Comparison of ENCODE assay signal across 17 cellular contexts in genomic region chr2:10981941-10982381, GRCh38.
DNase-seq lines count a peak whose midpoint lies in the region; TF ChIP-seq lines count a peak whose summit lies in the region.
"Had no signal": no experiment of that assay in that cellular context is flagged by ENCODE, and none has a peak within 500 bp of the region (broad histone marks: within the 10 kb centered on the region; RNA-seq: fewer than 3 reads in every experiment).

No MANE protein-coding gene starts in this region.

- DNase-seq in activated effector memory CD4-positive, alpha-beta T cell treated with anti-CD3 and anti-CD28 coated beads, Interleukin-2, amount 50 U/mL, for 16 hours, result peak; percentile 48
- no peak for DNase-seq in activated effector memory CD4-positive, alpha-beta T cell treated with Interleukin-2 at 50 U/mL for 16 hours
- DNase-seq in cardiac septum (ENCODE audit: low spot score) (peak; percentile 80), mesenteric fat pad (ENCODE audit: low spot score) (peak; percentile 22), testis (peak; percentile 57), DMS114 treated with DMSO at 0.1 percent for 48 hours (lab: John Stamatoyannopoulos, UW; ENCODE audit: unreplicated experiment) (no peak), NCI-H510A treated with DMSO at 0.1 percent for 48 hours (lab: John Stamatoyannopoulos, UW) (no peak), NCI-H2196 (lab: John Stamatoyannopoulos, UW; ENCODE audit: unreplicated experiment) (no peak)
- DNase-seq: 8988T; AML-193; Caco-2; CD8-positive, alpha-beta memory T cell; DMS53; GF-D8; HCEC 1CT; HFFc6 had no signal

- H3K4me1 ChIP-seq in testis, result peaks cover 21% of the 10 kb centered on the region
- H3K4me1 ChIP-seq: Caco-2 had no signal

- no peak for TF ChIP-seq CTCF in testis (IDR thresholded peaks at IDR 0.05)

- no peak overlapping the region for H3K4me3 ChIP-seq in testis
- H3K4me3 ChIP-seq: BLaER1 had no signal

- TF ChIP-seq POLR2A in testis (IDR thresholded peaks at IDR 0.05), result no peak

- intact Hi-C loops in cardiac septum (cut with DNase I), result no loop called here
- intact Hi-C loops in testis (cut with DNase I; ENCODE audit: low total_unique reads), result no loop called here

- H3K27ac ChIP-seq in testis, result peak overlapping the region in 1 of 2 donors; percentile 4
- H3K27ac ChIP-seq: BLaER1 had no signal

- H3K27me3 ChIP-seq in testis, result no peaks in the 10 kb centered on the region
- H3K27me3 ChIP-seq: BLaER1 had no signal

- 73 to 77% methylated on average over 12 of the region's 12 CpGs for WGBS in testis, 2 donors

- H3K36me3 ChIP-seq in testis (ENCODE audit: low read depth, missing control alignments), result no peaks in the 10 kb centered on the region
- H3K36me3 ChIP-seq: BLaER1 had no signal

- H3K9me3 ChIP-seq in testis, result no peaks in the 10 kb centered on the region
- H3K9me3 ChIP-seq: BLaER1, Caco-2 had no signal

Comparison
In these comparisons a context has a peak if more than half of its experiments do, and no peak if none do; other contexts are left out.
1. DNase-seq: peak in activated effector memory CD4-positive, alpha-beta T cell treated with anti-CD3 and anti-CD28 coated beads, Interleukin-2, amount 50 U/mL, for 16 hours (single experiment), cardiac septum (single experiment), mesenteric fat pad (single experiment) and testis (single experiment); none in activated effector memory CD4-positive, alpha-beta T cell treated with Interleukin-2 at 50 U/mL for 16 hours (single experiment), DMS114 treated with DMSO at 0.1 percent for 48 hours (single experiment), NCI-H510A treated with DMSO at 0.1 percent for 48 hours (single experiment) and NCI-H2196 (single experiment).